ENCODE assay signal across 12 cellular contexts in genomic region chr2:111702809-111703196, GRCh38.
DNase-seq lines count a peak whose midpoint lies in the region; ATAC-seq and TF ChIP-seq lines count a peak whose summit lies in the region.
"Had no signal": no experiment of that assay in that cellular context is flagged by ENCODE, and none has a peak within 500 bp of the region (broad histone marks: within the 10 kb centered on the region; RNA-seq: fewer than 3 reads in every experiment).

No MANE protein-coding gene starts in this region.

- H2AFZ ChIP-seq in neuronal stem cell (ENCODE audit: low read length) = peak overlapping the region; percentile 85

- CTCF ChIA-PET in WTC11 (lab: Charles Lee) = interaction anchor here (0.7 kb wide), 1 partner anchor 524 kb away, joined by 3 read pairs; no protein-coding TSS in a partner anchor

- H3K9me3 ChIP-seq in HUES6 (ENCODE audit: control insufficient read depth, insufficient read depth, low read depth, low read length) (no peaks in the 10 kb centered on the region), neuronal stem cell (replicated peaks in 1 of 2; ENCODE audit: control insufficient read depth in 2 of 2, insufficient read depth in 1 of 2, low read depth in 1 of 2, low read length in 2 of 2) (no peaks in the 10 kb centered on the region), right cardiac atrium (ENCODE audit: control insufficient read depth, low read length) (no peaks in the 10 kb centered on the region)

- H3K79me1 ChIP-seq in neuronal stem cell (ENCODE audit: low read depth, low read length) = no peaks in the 10 kb centered on the region

- peak overlapping the region; percentile 27 for H2BK12ac ChIP-seq in neuronal stem cell (ENCODE audit: low read length)

- H3K36me3 ChIP-seq in HUES6 (ENCODE audit: control insufficient read depth, insufficient read depth, low read length) (no peaks in the 10 kb centered on the region), neuronal stem cell (replicated peaks in 1 of 2; ENCODE audit: control insufficient read depth in 2 of 2, insufficient read depth in 2 of 2, low read length in 2 of 2) (no peaks in the 10 kb centered on the region)

- intact Hi-C loops in right cardiac atrium (cut with DNase I) = loop anchor here in 1 of 4 donors (10.0 kb wide), 1 partner anchor 588 kb away; no protein-coding TSS in a partner anchor

- peaks cover 7% of the 10 kb centered on the region; the same call in 1 of the 2 replicates for H3K36me3 Mint-ChIP-seq in WTC11
- H3K36me3 Mint-ChIP-seq: activated CD8-positive, alpha-beta memory T cell treated with anti-CD3 and anti-CD28 coated beads, Interleukin-2, amount 10 ng/mL, durations not matched to agents 7 days and 5 days had no signal

- H3K27me3 Mint-ChIP-seq in WTC11 (ENCODE audit: low read depth) = peaks cover 10% of the 10 kb centered on the region; the same call in 1 of the 2 replicates
- H3K27me3 Mint-ChIP-seq: effector memory CD8-positive, alpha-beta T cell had no signal

- H3K4ac ChIP-seq in neuronal stem cell (ENCODE audit: low read length) = no peak overlapping the region

- H3K4me3 ChIP-seq in HUES6 (ENCODE audit: low read depth, low read length) = no peak overlapping the region
- H3K4me3 ChIP-seq in neuronal stem cell (ENCODE audit: low read length in 2 of 2) = peak overlapping the region in 1 of 2 donors; percentile 26
- H3K4me3 ChIP-seq in right cardiac atrium (ENCODE audit: low read length) = no peak overlapping the region

- no peak overlapping the region for H3K4me2 ChIP-seq in neuronal stem cell (ENCODE audit: insufficient read depth, low read length, poor library complexity, severe bottlenecking)

- peak; percentile 4 for DNase-seq in DMS153 treated with DMSO at 0.1 percent for 48 hours (lab: John Stamatoyannopoulos, UW; ENCODE audit: unreplicated experiment)
- DNase-seq in WTC11 (ENCODE audit: low spot score) = no peak
- DNase-seq in neuronal stem cell (ENCODE audit: low spot score) = no peak
- no peak for DNase-seq in stimulated activated CD4-positive, alpha-beta T cell treated with anti-CD3 and anti-CD28 coated beads, Interleukin-1b, Interleukin-23, amount 100 ng/mL, for 48 hours
- no peak for DNase-seq in right cardiac atrium
- DNase-seq: amniotic stem cell, NCI-H510A had no signal

- TF ChIP-seq CTCF in WTC11 (IDR thresholded peaks at IDR 0.05) = no peak

- H2AK5ac ChIP-seq in neuronal stem cell (ENCODE audit: low read depth, low read length) = peak overlapping the region; percentile 12

- no peak overlapping the region for H2BK120ac ChIP-seq in neuronal stem cell (ENCODE audit: low read depth, low read length)

- POLR2A ChIA-PET in WTC11 (lab: Charles Lee) = no interaction called here

- no peak overlapping the region for H3K4me3 Mint-ChIP-seq in WTC11
- H3K4me3 Mint-ChIP-seq: activated CD8-positive, alpha-beta memory T cell treated with anti-CD3 and anti-CD28 coated beads, Interleukin-2, amount 10 ng/mL, durations not matched to agents 7 days and 5 days had no signal

- WGBS in neuronal stem cell (ENCODE audit: extremely low coverage in 2 of 2, insufficient read length in 2 of 2, insufficient replicate concordance in 1 of 2), 2 donors = no CpG with 5 or more reads among the region's 7 CpGs
- WGBS in right cardiac atrium = 80% methylated on average over 7 of the region's 7 CpGs

- H3K9ac ChIP-seq in HUES6 (ENCODE audit: low read length) (peak overlapping the region; percentile 47), neuronal stem cell (ENCODE audit: low read depth, low read length, poor library complexity) (no peak overlapping the region)

- peak overlapping the region; percentile 2 for H2BK15ac ChIP-seq in neuronal stem cell (ENCODE audit: low read length)

- peaks cover 7% of the 10 kb centered on the region; the same call in 1 of the 2 replicates for H3K9me3 Mint-ChIP-seq in WTC11
- H3K9me3 Mint-ChIP-seq: effector memory CD8-positive, alpha-beta T cell had no signal

- no peak for ATAC-seq in WTC11
- no peak for ATAC-seq in GM21717 (IDR thresholded peaks at IDR 0.05; ENCODE audit: unreplicated experiment)
- no peak for ATAC-seq in right cardiac atrium
- ATAC-seq: activated CD4-positive, CD25-positive, alpha-beta regulatory T cell treated with anti-CD3 and anti-CD28 coated beads, Interleukin-2, amount 50 U/mL, for 24 hours; activated CD8-positive, alpha-beta memory T cell treated with anti-CD3 and anti-CD28 coated beads, Interleukin-2, amount 10 ng/mL, durations not matched to agents 7 days and 5 days had no signal

- 0 out of 2 replicates have a peak overlapping the region, but pooled peaks have one; percentile 23 for H3K27ac Mint-ChIP-seq in WTC11
- H3K27ac Mint-ChIP-seq: activated CD8-positive, alpha-beta memory T cell treated with anti-CD3 and anti-CD28 coated beads, Interleukin-2, amount 10 ng/mL, durations not matched to agents 7 days and 5 days had no signal

- H3K27me3 ChIP-seq in HUES6 (ENCODE audit: control insufficient read depth, insufficient read depth, low read length) = no peaks in the 10 kb centered on the region
- no peaks in the 10 kb centered on the region for H3K27me3 ChIP-seq in neuronal stem cell (ENCODE audit: control insufficient read depth in 3 of 3, insufficient read depth in 3 of 3, low read depth in 1 of 3, low read length in 3 of 3)
- no peaks in the 10 kb centered on the region for H3K27me3 ChIP-seq in right cardiac atrium (ENCODE audit: control insufficient read depth, insufficient read depth)

- no peak overlapping the region for H2BK5ac ChIP-seq in neuronal stem cell (ENCODE audit: low read length)

- H4K91ac ChIP-seq in neuronal stem cell (ENCODE audit: low read depth, low read length, poor library complexity) = no peak overlapping the region

- peaks cover 58% of the 10 kb centered on the region for H3K4me1 Mint-ChIP-seq in WTC11

- H3K4me1 ChIP-seq in HUES6 (ENCODE audit: control insufficient read depth, insufficient read depth, low read length) (peaks cover 43% of the 10 kb centered on the region), neuronal stem cell (ENCODE audit: control insufficient read depth in 2 of 2, insufficient read depth in 1 of 2, low read depth in 1 of 2, low read length in 2 of 2) (peaks cover 40 to 58% of the 10 kb centered on the region in 2 donors), right cardiac atrium (ENCODE audit: control insufficient read depth, insufficient read depth, low read length) (peaks cover 2% of the 10 kb centered on the region)

- H3K14ac ChIP-seq in neuronal stem cell (ENCODE audit: low read length) = no peak overlapping the region

- H3K23ac ChIP-seq in neuronal stem cell (ENCODE audit: low read depth, low read length, poor library complexity) = no peak overlapping the region

- H3K18ac ChIP-seq in neuronal stem cell (ENCODE audit: low read length) = peak overlapping the region; percentile 84

- H4K8ac ChIP-seq in neuronal stem cell (ENCODE audit: low read depth, low read length) = peak overlapping the region; percentile 7

- H3K27ac ChIP-seq in HUES6 (ENCODE audit: low read depth, low read length) (no peak overlapping the region), neuronal stem cell (replicated peaks; ENCODE audit: low read length) (no peak overlapping the region), right cardiac atrium (ENCODE audit: low read length) (no peak overlapping the region)

TF ChIP-seq in WTC11, 78 proteins besides CTCF, POLR2A, EP300 and RAD21:
- TF ChIP-seq ZNF219 (CRISPR knock-in tag; IDR thresholded peaks at IDR 0.05; ENCODE audit: borderline replicate concordance) (no peak), PRDM15 (CRISPR knock-in tag; IDR thresholded peaks at IDR 0.05) (peak; percentile 81)
TF ChIP-seq in WTC11: peak in this region for 1.
